ENCODE assay signal across 25 cellular contexts in the genomic region with DNA sequence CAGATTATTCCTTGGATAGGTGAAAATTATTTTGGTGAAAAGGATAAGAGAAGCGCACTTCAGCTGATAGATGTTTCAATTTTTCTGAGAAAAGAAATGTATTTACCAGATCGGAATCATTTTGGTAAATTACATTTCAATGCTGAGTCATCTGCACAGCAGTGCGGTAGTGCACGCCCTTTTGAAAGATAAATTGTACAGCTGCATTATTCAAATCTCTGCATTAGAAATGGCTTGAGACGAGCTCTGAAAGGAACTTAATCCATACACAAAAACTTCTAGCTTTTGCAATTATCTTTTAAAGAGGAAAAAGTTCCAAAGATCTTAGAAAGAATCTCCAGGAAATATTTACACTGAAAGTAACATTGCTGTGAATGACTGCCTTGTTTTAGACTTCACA.
"Had no signal": no experiment of that assay in that cellular context is flagged by ENCODE, and none has a peak within 500 bp of the region (broad histone marks: within the 10 kb centered on the region; RNA-seq: fewer than 3 reads in every experiment).

No MANE protein-coding gene starts in this region.

- H3K9me3 Mint-ChIP-seq: activated naive CD8-positive, alpha-beta T cell treated with anti-CD3 and anti-CD28 coated beads, Interleukin-2, amount 10 ng/mL, durations not matched to agents 7 days and 5 days; mesothelial cell of epicardium had no signal

- H3K4me3 ChIP-seq: body of pancreas, gastrocnemius medialis, ovary, prostate gland, thoracic aorta had no signal

- H3K27me3 Mint-ChIP-seq: activated naive CD8-positive, alpha-beta T cell treated with anti-CD3 and anti-CD28 coated beads, Interleukin-2, amount 10 ng/mL, durations not matched to agents 7 days and 5 days had no signal

- H3K4me1 Mint-ChIP-seq: activated naive CD8-positive, alpha-beta T cell treated with anti-CD3 and anti-CD28 coated beads, Interleukin-2, amount 10 ng/mL, durations not matched to agents 7 days and 5 days; natural killer cell had no signal

- DNase-seq: activated CD4-positive, alpha-beta T cell treated with anti-CD3 and anti-CD28 coated beads for 1 hour; activated CD4-positive, alpha-beta T cell treated with anti-CD3 and anti-CD28 coated beads, Interleukin-2, amount 50 U/mL, for 1 hour; activated naive CD8-positive, alpha-beta T cell treated with anti-CD3 and anti-CD28 coated beads, Interleukin-2, amount 10 ng/mL, durations not matched to agents 7 days and 5 days; activated T-cell treated with anti-CD3 and anti-CD28 coated beads, Interleukin-2, amount 50 U/mL, for 1 hour; body of pancreas; caudate nucleus; dermis blood vessel endothelial cell; effector CD8-positive, alpha-beta T cell; erythroblast; gastrocnemius medialis; head of caudate nucleus; hypothalamus; left ventricle myocardium superior; mammary epithelial cell; natural killer cell; ovary; stimulated activated CD4-positive, alpha-beta T cell treated with anti-CD3 and anti-CD28 coated beads, Interleukin-4, amount 100 ng/mL, for 24 hours; stimulated activated naive CD4-positive, alpha-beta T cell treated with Interleukin-2 at 50 U/mL for 16 hours; T-helper 1 cell; WERI-Rb-1 had no signal

- H3K27ac ChIP-seq: body of pancreas, gastrocnemius medialis, neutrophil, ovary, prostate gland, thoracic aorta, WERI-Rb-1 had no signal

- H3K27ac Mint-ChIP-seq: activated naive CD8-positive, alpha-beta T cell treated with anti-CD3 and anti-CD28 coated beads, Interleukin-2, amount 10 ng/mL, durations not matched to agents 7 days and 5 days; mesothelial cell of epicardium; natural killer cell had no signal

- FAIRE-seq: TTC549 had no signal

- H3K27me3 ChIP-seq: body of pancreas, gastrocnemius medialis, neutrophil, ovary had no signal

- H3K36me3 ChIP-seq: gastrocnemius medialis, neutrophil, ovary, prostate gland, thoracic aorta, WERI-Rb-1 had no signal

- H3K4me3 Mint-ChIP-seq: activated naive CD8-positive, alpha-beta T cell treated with anti-CD3 and anti-CD28 coated beads, Interleukin-2, amount 10 ng/mL, durations not matched to agents 7 days and 5 days; mesothelial cell of epicardium; natural killer cell had no signal

- ATAC-seq: body of pancreas, gastrocnemius medialis, left ventricle myocardium superior, natural killer cell had no signal

- H3K36me3 Mint-ChIP-seq: activated naive CD8-positive, alpha-beta T cell treated with anti-CD3 and anti-CD28 coated beads, Interleukin-2, amount 10 ng/mL, durations not matched to agents 7 days and 5 days; mesothelial cell of epicardium; natural killer cell had no signal

- H3K4me1 ChIP-seq: body of pancreas had no signal

- H3K9me3 ChIP-seq: body of pancreas, gastrocnemius medialis, neutrophil, ovary, prostate gland, thoracic aorta had no signal
